Comparison of ENCODE assay signal across 1 cellular context in genomic region chr6:166926748-166927147, GRCh38.
TF ChIP-seq lines count a peak whose summit lies in the region.

No MANE protein-coding gene starts in this region.

TF ChIP-seq in HepG2, 621 proteins besides CTCF, POLR2A, EP300 and RAD21 (continued from another document):
- TF ChIP-seq, protein P1, sequence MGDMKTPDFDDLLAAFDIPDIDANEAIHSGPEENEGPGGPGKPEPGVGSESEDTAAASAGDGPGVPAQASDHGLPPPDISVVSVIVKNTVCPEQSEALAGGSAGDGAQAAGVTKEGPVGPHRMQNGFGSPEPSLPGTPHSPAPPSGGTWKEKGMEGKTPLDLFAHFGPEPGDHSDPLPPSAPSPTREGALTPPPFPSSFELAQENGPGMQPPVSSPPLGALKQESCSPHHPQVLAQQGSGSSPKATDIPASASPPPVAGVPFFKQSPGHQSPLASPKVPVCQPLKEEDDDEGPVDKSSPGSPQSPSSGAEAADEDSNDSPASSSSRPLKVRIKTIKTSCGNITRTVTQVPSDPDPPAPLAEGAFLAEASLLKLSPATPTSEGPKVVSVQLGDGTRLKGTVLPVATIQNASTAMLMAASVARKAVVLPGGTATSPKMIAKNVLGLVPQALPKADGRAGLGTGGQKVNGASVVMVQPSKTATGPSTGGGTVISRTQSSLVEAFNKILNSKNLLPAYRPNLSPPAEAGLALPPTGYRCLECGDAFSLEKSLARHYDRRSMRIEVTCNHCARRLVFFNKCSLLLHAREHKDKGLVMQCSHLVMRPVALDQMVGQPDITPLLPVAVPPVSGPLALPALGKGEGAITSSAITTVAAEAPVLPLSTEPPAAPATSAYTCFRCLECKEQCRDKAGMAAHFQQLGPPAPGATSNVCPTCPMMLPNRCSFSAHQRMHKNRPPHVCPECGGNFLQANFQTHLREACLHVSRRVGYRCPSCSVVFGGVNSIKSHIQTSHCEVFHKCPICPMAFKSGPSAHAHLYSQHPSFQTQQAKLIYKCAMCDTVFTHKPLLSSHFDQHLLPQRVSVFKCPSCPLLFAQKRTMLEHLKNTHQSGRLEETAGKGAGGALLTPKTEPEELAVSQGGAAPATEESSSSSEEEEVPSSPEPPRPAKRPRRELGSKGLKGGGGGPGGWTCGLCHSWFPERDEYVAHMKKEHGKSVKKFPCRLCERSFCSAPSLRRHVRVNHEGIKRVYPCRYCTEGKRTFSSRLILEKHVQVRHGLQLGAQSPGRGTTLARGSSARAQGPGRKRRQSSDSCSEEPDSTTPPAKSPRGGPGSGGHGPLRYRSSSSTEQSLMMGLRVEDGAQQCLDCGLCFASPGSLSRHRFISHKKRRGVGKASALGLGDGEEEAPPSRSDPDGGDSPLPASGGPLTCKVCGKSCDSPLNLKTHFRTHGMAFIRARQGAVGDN (CRISPR knock-in tag; IDR thresholded peaks at IDR 0.05) = peak; percentile 28
- TF ChIP-seq PAF1 (CRISPR knock-in tag; IDR thresholded peaks at IDR 0.05) = peak; percentile 53; the same call in 1 of the 2 replicates
